9 cellular contexts compared by ENCODE assay signal in the genomic region with DNA sequence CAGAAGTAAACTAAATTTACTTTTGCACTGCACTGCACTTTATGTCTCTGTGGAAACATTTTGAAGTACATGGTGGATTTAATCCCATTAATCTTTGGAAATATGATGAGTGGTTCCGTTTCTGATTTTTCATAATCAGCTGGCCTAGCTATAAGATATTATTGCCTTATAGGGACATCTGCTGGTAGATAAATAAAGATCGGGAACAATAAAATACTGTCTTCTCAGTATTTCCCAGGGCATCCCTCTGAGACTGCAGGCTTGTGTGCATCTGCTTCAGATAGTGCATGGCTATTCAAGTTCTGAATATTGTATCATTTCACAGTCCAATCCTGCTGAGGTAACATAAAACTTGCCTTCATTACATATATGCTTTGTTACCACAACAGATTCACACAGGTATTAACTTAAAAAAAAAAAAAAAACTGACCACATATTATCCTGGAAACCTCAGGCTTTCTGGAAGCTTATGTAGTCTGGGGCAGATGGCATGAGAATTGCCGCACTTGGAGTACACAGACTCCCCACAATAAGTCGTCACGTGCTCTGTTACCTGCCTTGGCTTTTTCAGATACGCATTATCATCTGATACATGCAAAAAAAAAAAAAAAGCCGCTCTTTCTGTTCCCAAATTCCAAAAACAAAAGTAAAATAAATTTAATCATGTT.
DNase-seq lines count a peak whose midpoint lies in the region; ATAC-seq and TF ChIP-seq lines count a peak whose summit lies in the region.
"Had no signal": no experiment of that assay in that cellular context is flagged by ENCODE, and none has a peak within 500 bp of the region (broad histone marks: within the 10 kb centered on the region; RNA-seq: fewer than 3 reads in every experiment).

No MANE protein-coding gene starts in this region.

- no peaks in the 10 kb centered on the region for H3K27me3 ChIP-seq in OCI-LY3 (ENCODE audit: low read depth, low read length)

- no peaks in the 10 kb centered on the region for H3K9me3 Mint-ChIP-seq in activated CD8-positive, alpha-beta T cell treated with anti-CD3 and anti-CD28 coated beads for 36 hours

- H3K27ac ChIP-seq in OCI-LY3 (ENCODE audit: low read length) = no peak overlapping the region

- H2AFZ ChIP-seq in OCI-LY3 (ENCODE audit: low read depth, low read length) = no peak overlapping the region

- no peaks in the 10 kb centered on the region for H3K36me3 Mint-ChIP-seq in activated CD8-positive, alpha-beta T cell treated with anti-CD3 and anti-CD28 coated beads for 36 hours (ENCODE audit: low read depth)

- intact Hi-C loops in activated CD8-positive, alpha-beta T cell treated with anti-CD3 and anti-CD28 coated beads for 36 hours (cut with micrococcal nuclease) = no loop called here

- CTCF ChIA-PET in activated CD8-positive, alpha-beta T cell treated with anti-CD3 and anti-CD28 coated beads for 36 hours (lab: Charles Lee) = no interaction called here

- H3K27me3 Mint-ChIP-seq in activated CD8-positive, alpha-beta T cell treated with anti-CD3 and anti-CD28 coated beads for 36 hours = no peaks in the 10 kb centered on the region
- H3K27me3 Mint-ChIP-seq: activated CD4-positive, alpha-beta T cell treated with anti-CD3 and anti-CD28 coated beads, Interleukin-2, amount 10 ng/mL, durations not matched to agents 7 days and 5 days had no signal

- peaks cover 4% of the 10 kb centered on the region; the same call in 1 of the 2 replicates for H3K9me3 ChIP-seq in OCI-LY3 (ENCODE audit: insufficient read depth, low read length)

- H4K20me1 ChIP-seq in OCI-LY3 (ENCODE audit: insufficient read depth, low read length) = no peaks in the 10 kb centered on the region

- H3K4me1 Mint-ChIP-seq in activated CD8-positive, alpha-beta T cell treated with anti-CD3 and anti-CD28 coated beads for 36 hours (ENCODE audit: low read depth) = no peaks in the 10 kb centered on the region
- H3K4me1 Mint-ChIP-seq: activated CD4-positive, alpha-beta T cell treated with anti-CD3 and anti-CD28 coated beads, Interleukin-2, amount 10 ng/mL, durations not matched to agents 7 days and 5 days had no signal

- POLR2A ChIA-PET in activated CD8-positive, alpha-beta T cell treated with anti-CD3 and anti-CD28 coated beads for 36 hours (lab: Charles Lee) = no interaction called here

- H3K79me2 ChIP-seq in OCI-LY3 (ENCODE audit: low read length) = no peaks in the 10 kb centered on the region

- H3K4me2 ChIP-seq in OCI-LY3 (ENCODE audit: low read length) = no peak overlapping the region

- no peak overlapping the region for H3K9ac ChIP-seq in OCI-LY3 (ENCODE audit: low read length)

- H3K4me3 ChIP-seq in OCI-LY3 (ENCODE audit: low read length) (no peak overlapping the region), fibroblast of villous mesenchyme (ENCODE audit: low read depth, low read length) (no peak overlapping the region)

- H3K4me3 Mint-ChIP-seq in activated CD8-positive, alpha-beta T cell treated with anti-CD3 and anti-CD28 coated beads for 36 hours = no peak overlapping the region
- H3K4me3 Mint-ChIP-seq: activated CD4-positive, alpha-beta T cell treated with anti-CD3 and anti-CD28 coated beads, Interleukin-2, amount 10 ng/mL, durations not matched to agents 7 days and 5 days had no signal

- peak; percentile 14 for DNase-seq in D341Med (ENCODE audit: low spot score)
- DNase-seq in fibroblast of villous mesenchyme (ENCODE audit: low read depth) = peak; percentile 3
- DNase-seq in GOT3 (lab: John Stamatoyannopoulos, UW) = no peak
- DNase-seq in activated naive CD4-positive, alpha-beta T cell treated with Interleukin-2 at 50 U/mL for 16 hours = no peak
- DNase-seq in activated CD8-positive, alpha-beta T cell treated with anti-CD3 and anti-CD28 coated beads for 36 hours = no peak
- no peak for DNase-seq in NCI-H226
- DNase-seq: activated CD4-positive, alpha-beta T cell treated with anti-CD3 and anti-CD28 coated beads, Interleukin-2, amount 10 ng/mL, durations not matched to agents 7 days and 5 days had no signal

- TF ChIP-seq CTCF in OCI-LY3 (IDR thresholded peaks at IDR 0.05; ENCODE audit: low read depth, low read length) = peak; percentile 64
- no peak for TF ChIP-seq CTCF in fibroblast of villous mesenchyme (IDR thresholded peaks at IDR 0.05; ENCODE audit: insufficient read depth, low read depth, low read length)
- TF ChIP-seq CTCF in activated CD8-positive, alpha-beta T cell treated with anti-CD3 and anti-CD28 coated beads for 36 hours (IDR thresholded peaks at IDR 0.05) = no peak

- H3K4me1 ChIP-seq in OCI-LY3 (ENCODE audit: low read length) = no peaks in the 10 kb centered on the region

- ATAC-seq in HG02678 (IDR thresholded peaks at IDR 0.05; ENCODE audit: unreplicated experiment) = peak; percentile 53
- no peak for ATAC-seq in activated CD8-positive, alpha-beta T cell treated with anti-CD3 and anti-CD28 coated beads for 36 hours

- no peak overlapping the region for H3K27ac Mint-ChIP-seq in activated CD8-positive, alpha-beta T cell treated with anti-CD3 and anti-CD28 coated beads for 36 hours
- H3K27ac Mint-ChIP-seq: activated CD4-positive, alpha-beta T cell treated with anti-CD3 and anti-CD28 coated beads, Interleukin-2, amount 10 ng/mL, durations not matched to agents 7 days and 5 days had no signal

- no peaks in the 10 kb centered on the region for H3K36me3 ChIP-seq in OCI-LY3 (replicated peaks; ENCODE audit: low read depth, low read length)

Comparison
In these comparisons a context has a peak if more than half of its experiments do, and no peak if none do; other contexts are left out.
1. DNase-seq: peak in D341Med (single experiment) and fibroblast of villous mesenchyme (single experiment); none in GOT3 (single experiment), activated naive CD4-positive, alpha-beta T cell treated with Interleukin-2 at 50 U/mL for 16 hours (single experiment), activated CD8-positive, alpha-beta T cell treated with anti-CD3 and anti-CD28 coated beads for 36 hours (single experiment) and NCI-H226 (single experiment).